ENCODE assay signal across 8 cellular contexts in the genomic region with DNA sequence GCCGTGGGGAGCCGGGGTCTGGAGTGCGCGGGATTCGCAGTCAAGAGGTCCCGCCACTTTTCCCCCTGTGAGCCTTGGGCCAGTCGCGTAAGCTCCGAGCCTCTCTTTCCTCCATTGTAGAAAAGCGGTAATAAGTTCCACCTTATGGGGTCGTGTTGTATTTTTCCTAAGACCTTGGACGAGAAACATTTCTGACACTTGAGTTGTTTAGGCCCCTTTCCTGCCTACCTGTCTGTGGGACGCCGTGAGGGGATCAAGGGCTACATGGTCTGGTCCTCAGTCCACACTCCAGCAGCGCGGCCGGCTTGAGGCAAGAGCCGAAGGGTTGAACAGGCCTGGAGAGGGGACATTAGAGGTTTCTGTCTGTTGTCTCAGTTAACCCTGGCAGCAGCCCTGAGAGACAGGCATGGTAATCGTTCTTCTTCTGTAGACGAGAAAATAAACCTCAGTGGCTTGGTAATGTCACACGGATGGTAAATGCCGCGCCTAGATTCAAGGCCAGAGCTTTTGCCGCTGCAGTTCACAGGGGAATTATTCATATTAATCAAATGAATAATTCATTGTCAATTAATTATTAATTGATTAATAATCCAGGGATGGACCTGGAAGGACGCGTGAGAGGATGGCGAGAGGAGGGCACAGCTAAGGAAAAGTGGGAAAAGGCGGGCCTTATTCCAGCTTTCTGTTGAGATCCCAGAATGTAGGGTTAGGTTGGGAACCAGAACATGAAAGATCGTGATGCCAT. TPM values are rescaled to one million over a fixed set of nuclear protein-coding genes. Genes with fewer than 3 reads are reported as not detected.
DNase-seq lines count a peak whose midpoint lies in the region; ATAC-seq, FAIRE-seq and TF ChIP-seq lines count a peak whose summit lies in the region.

No MANE protein-coding gene starts in this region.

- ATAC-seq in activated T-cell treated with anti-CD3 and anti-CD28 coated beads, Interleukin-2, amount 50 U/mL, for 72 hours (replicated peaks in 1 of 2): peak; percentile 2 to 3
- no peak for ATAC-seq in GM19397 (IDR thresholded peaks at IDR 0.05; ENCODE audit: unreplicated experiment)

- DNase-seq in activated T-cell treated with anti-CD3 and anti-CD28 coated beads, Interleukin-2, amount 50 U/mL, for 72 hours: peak in 1 of 2 donors; percentile 14
- DNase-seq in activated T-cell treated with anti-CD3 and anti-CD28 coated beads for 4 hours (no peak), LNCaP clone FGC (ENCODE audit: low read depth) (no peak), bronchial epithelial cell (ENCODE audit: low read depth) (peak; percentile 8), 8988T (no peak)
- no peak for DNase-seq in activated effector memory CD4-positive, alpha-beta T cell treated with anti-CD3 and anti-CD28 coated beads, Interleukin-2, amount 50 U/mL, for 16 hours

- H3K4me3 ChIP-seq in LNCaP clone FGC (ENCODE audit: low read depth, low read length) (peak overlapping the region; percentile 86), bronchial epithelial cell (ENCODE audit: low read depth, low read length) (peak overlapping the region; percentile 81), mucosa of rectum (ENCODE audit: low read length in 2 of 2) (peak overlapping the region; percentile 88 to 97)

- peak overlapping the region; percentile 88 to 96 for H3K27ac ChIP-seq in mucosa of rectum (ENCODE audit: low read depth in 2 of 2, low read length in 2 of 2)

- H3K27ac Mint-ChIP-seq in activated T-cell treated with anti-CD3 and anti-CD28 coated beads, Interleukin-2, amount 50 U/mL, for 72 hours: peak overlapping the region; percentile 99

- no peaks in the 10 kb centered on the region for H3K9me3 ChIP-seq in mucosa of rectum (ENCODE audit: control insufficient read depth in 2 of 2, low read length in 2 of 2)

- peaks cover 13 to 15% of the 10 kb centered on the region in 2 donors for H3K4me1 ChIP-seq in mucosa of rectum (ENCODE audit: control insufficient read depth in 2 of 2, insufficient read depth in 2 of 2, low read length in 2 of 2)

- TF ChIP-seq CTCF in LNCaP clone FGC (IDR thresholded peaks at IDR 0.05; ENCODE audit: control insufficient read depth, extremely low read depth, insufficient read depth) (no peak), bronchial epithelial cell (IDR thresholded peaks at IDR 0.05; ENCODE audit: insufficient read depth, low read length, severe bottlenecking) (no peak)

- H3K36me3 Mint-ChIP-seq in activated T-cell treated with anti-CD3 and anti-CD28 coated beads, Interleukin-2, amount 50 U/mL, for 72 hours (ENCODE audit: insufficient read depth in 2 of 2): peaks cover 14 to 29% of the 10 kb centered on the region in 2 donors

- no peak for FAIRE-seq in bronchial epithelial cell (lab: Jason Lieb, UNC)

- peaks cover 17% of the 10 kb centered on the region for H3K36me3 ChIP-seq in bronchial epithelial cell (ENCODE audit: control insufficient read depth, insufficient read depth, low read length)
- H3K36me3 ChIP-seq in mucosa of rectum (ENCODE audit: control insufficient read depth in 2 of 2, insufficient read depth in 2 of 2, low read length in 2 of 2): peaks cover 15 to 29% of the 10 kb centered on the region in 2 donors

- no peaks in the 10 kb centered on the region for H3K27me3 ChIP-seq in bronchial epithelial cell (ENCODE audit: control insufficient read depth, insufficient read depth, low read length)
- no peaks in the 10 kb centered on the region for H3K27me3 ChIP-seq in mucosa of rectum (ENCODE audit: control insufficient read depth in 2 of 2, insufficient read depth in 2 of 2, low read length in 2 of 2)

- H3K9ac ChIP-seq in mucosa of rectum (ENCODE audit: low read depth in 1 of 2, low read length in 2 of 2): peak overlapping the region; percentile 92 to 94

- peak overlapping the region; percentile 97 to 98 for H3K4me3 Mint-ChIP-seq in activated T-cell treated with anti-CD3 and anti-CD28 coated beads, Interleukin-2, amount 50 U/mL, for 72 hours

- H3K4me1 Mint-ChIP-seq in activated T-cell treated with anti-CD3 and anti-CD28 coated beads, Interleukin-2, amount 50 U/mL, for 72 hours (ENCODE audit: low read depth): peaks cover 56% of the 10 kb centered on the region

- H3K9me3 Mint-ChIP-seq in activated T-cell treated with anti-CD3 and anti-CD28 coated beads, Interleukin-2, amount 50 U/mL, for 72 hours: no peaks in the 10 kb centered on the region

- H3K27me3 Mint-ChIP-seq in activated T-cell treated with anti-CD3 and anti-CD28 coated beads, Interleukin-2, amount 50 U/mL, for 72 hours (ENCODE audit: low read depth): no peaks in the 10 kb centered on the region

RNA-seq across cellular contexts. Expression of a gene that starts 0.5 kb away (rescaled TPM):
- total RNA-seq in activated T-cell treated with anti-CD3 and anti-CD28 coated beads, Interleukin-2, amount 50 U/mL, for 72 hours: 10 to 100 TPM; 55.4 to 64.7 TPM
- total RNA-seq in bronchial epithelial cell: 5.9 and 9.7 TPM in 2 replicates

RNA-seq across cellular contexts. Expression of a gene that starts 0.9 kb away (rescaled TPM):
- 100 to 1,000 TPM; 146 to 169 TPM for total RNA-seq in activated T-cell treated with anti-CD3 and anti-CD28 coated beads, Interleukin-2, amount 50 U/mL, for 72 hours
- 61.3 and 159 TPM in 2 replicates for total RNA-seq in bronchial epithelial cell

RNA-seq across cellular contexts. Expression of a gene that starts 23.5 kb away (rescaled TPM):
- total RNA-seq in activated T-cell treated with anti-CD3 and anti-CD28 coated beads, Interleukin-2, amount 50 U/mL, for 72 hours: 10 to 100 TPM in 1 of 2 donors, 1 to 10 TPM in 1; 8.5 to 17.7 TPM
- total RNA-seq in bronchial epithelial cell: 23.2 and 46.9 TPM in 2 replicates

RNA-seq across cellular contexts. Expression of a gene that starts 34.8 kb away (rescaled TPM):
- 10 to 100 TPM; 23.3 to 70.4 TPM for total RNA-seq in activated T-cell treated with anti-CD3 and anti-CD28 coated beads, Interleukin-2, amount 50 U/mL, for 72 hours
- total RNA-seq in bronchial epithelial cell: 15.2 and 34.2 TPM in 2 replicates

RNA-seq across cellular contexts. Expression of a gene that starts 40.8 kb away (rescaled TPM):
- total RNA-seq in activated T-cell treated with anti-CD3 and anti-CD28 coated beads, Interleukin-2, amount 50 U/mL, for 72 hours: 1 to 10 TPM; 2.2 to 2.9 TPM
- total RNA-seq in bronchial epithelial cell: under 0.01 and 0.13 TPM in 2 replicates
